25 cellular contexts compared by ENCODE assay signal in genomic region chr1:228785366-228786085, GRCh38.
"Had no signal": no experiment of that assay in that cellular context is flagged by ENCODE, and none has a peak within 500 bp of the region (broad histone marks: within the 10 kb centered on the region; RNA-seq: fewer than 3 reads in every experiment).

No MANE protein-coding gene starts in this region.

- H3K9me3 ChIP-seq: esophagus muscularis mucosa, mucosa of descending colon, ovary, psoas muscle, sigmoid colon, stomach, thyroid gland had no signal

- H3K4me3 Mint-ChIP-seq: mesothelial cell of epicardium; naive B cell; natural killer cell treated with Interleukin-12 subunit alpha and Interleukin-12 subunit beta and Interleukin-15 and Interleukin-18, amount 100 ng/mL, for 72 hours; neural progenitor cell; stimulated activated effector memory CD8-positive, alpha-beta T cell treated with anti-CD3 and anti-CD28 coated beads, Interleukin-12 subunit alpha, Interleukin-12 subunit beta, amount 100 ng/mL, for 72 hours; type B pancreatic cell had no signal

- H3K27me3 Mint-ChIP-seq: type B pancreatic cell had no signal

- H3K4me1 Mint-ChIP-seq: naive B cell had no signal

- ATAC-seq: left lobe of liver; mucosa of descending colon; natural killer cell treated with Interleukin-12 subunit alpha and Interleukin-12 subunit beta and Interleukin-15 and Interleukin-18, amount 100 ng/mL, for 72 hours; psoas muscle; right cardiac atrium; stimulated activated effector memory CD8-positive, alpha-beta T cell treated with anti-CD3 and anti-CD28 coated beads, Interleukin-12 subunit alpha, Interleukin-12 subunit beta, amount 100 ng/mL, for 72 hours had no signal

- H2AFZ ChIP-seq: hepatocyte, neural progenitor cell had no signal

- H3K27me3 ChIP-seq: dorsolateral prefrontal cortex, esophagus muscularis mucosa, hepatocyte, neural progenitor cell, ovary, sigmoid colon, stomach, thyroid gland had no signal

- H3K79me2 ChIP-seq: hepatocyte had no signal

- H3K4me3 ChIP-seq: dorsolateral prefrontal cortex, esophagus muscularis mucosa, hepatocyte, mucosa of descending colon, neural progenitor cell, ovary, psoas muscle, sigmoid colon, stomach, thyroid gland had no signal

- H3K9me3 Mint-ChIP-seq: mesothelial cell of epicardium; natural killer cell treated with Interleukin-12 subunit alpha and Interleukin-12 subunit beta and Interleukin-15 and Interleukin-18, amount 100 ng/mL, for 72 hours; neural progenitor cell; stimulated activated effector memory CD8-positive, alpha-beta T cell treated with anti-CD3 and anti-CD28 coated beads, Interleukin-12 subunit alpha, Interleukin-12 subunit beta, amount 100 ng/mL, for 72 hours had no signal

- DNase-seq: effector CD8-positive, alpha-beta T cell; head of caudate nucleus; kidney; mesenchymal stem cell; mucosa of descending colon; naive B cell; nucleus accumbens; ovary; psoas muscle; right cardiac atrium; sigmoid colon; stimulated activated CD4-positive, alpha-beta T cell treated with anti-CD3 and anti-CD28 coated beads, Interleukin-2, amount 100 ng/mL, for 24 hours; stimulated activated CD4-positive, alpha-beta T cell treated with anti-CD3 and anti-CD28 coated beads, Interleukin-4, amount 100 ng/mL, for 24 hours; stimulated activated naive CD4-positive, alpha-beta T cell treated with Interleukin-2 at 50 U/mL for 16 hours; stomach; thyroid gland had no signal

- H3K27ac ChIP-seq: esophagus muscularis mucosa, hepatocyte, neural progenitor cell, ovary, psoas muscle, sigmoid colon, stomach, thyroid gland had no signal

- H3K36me3 Mint-ChIP-seq: mesothelial cell of epicardium; naive B cell; natural killer cell treated with Interleukin-12 subunit alpha and Interleukin-12 subunit beta and Interleukin-15 and Interleukin-18, amount 100 ng/mL, for 72 hours; neural progenitor cell; stimulated activated effector memory CD8-positive, alpha-beta T cell treated with anti-CD3 and anti-CD28 coated beads, Interleukin-12 subunit alpha, Interleukin-12 subunit beta, amount 100 ng/mL, for 72 hours; type B pancreatic cell had no signal

- H3K36me3 ChIP-seq: esophagus muscularis mucosa, neural progenitor cell, ovary, sigmoid colon, stomach, thyroid gland had no signal

- H3K27ac Mint-ChIP-seq: mesothelial cell of epicardium; natural killer cell treated with Interleukin-12 subunit alpha and Interleukin-12 subunit beta and Interleukin-15 and Interleukin-18, amount 100 ng/mL, for 72 hours; neural progenitor cell; stimulated activated effector memory CD8-positive, alpha-beta T cell treated with anti-CD3 and anti-CD28 coated beads, Interleukin-12 subunit alpha, Interleukin-12 subunit beta, amount 100 ng/mL, for 72 hours; type B pancreatic cell had no signal

- H3K4me2 ChIP-seq: hepatocyte, neural progenitor cell had no signal

- H3K9ac ChIP-seq: neural progenitor cell had no signal
